Comparison of ENCODE assay signal across 9 cellular contexts in the genomic region with DNA sequence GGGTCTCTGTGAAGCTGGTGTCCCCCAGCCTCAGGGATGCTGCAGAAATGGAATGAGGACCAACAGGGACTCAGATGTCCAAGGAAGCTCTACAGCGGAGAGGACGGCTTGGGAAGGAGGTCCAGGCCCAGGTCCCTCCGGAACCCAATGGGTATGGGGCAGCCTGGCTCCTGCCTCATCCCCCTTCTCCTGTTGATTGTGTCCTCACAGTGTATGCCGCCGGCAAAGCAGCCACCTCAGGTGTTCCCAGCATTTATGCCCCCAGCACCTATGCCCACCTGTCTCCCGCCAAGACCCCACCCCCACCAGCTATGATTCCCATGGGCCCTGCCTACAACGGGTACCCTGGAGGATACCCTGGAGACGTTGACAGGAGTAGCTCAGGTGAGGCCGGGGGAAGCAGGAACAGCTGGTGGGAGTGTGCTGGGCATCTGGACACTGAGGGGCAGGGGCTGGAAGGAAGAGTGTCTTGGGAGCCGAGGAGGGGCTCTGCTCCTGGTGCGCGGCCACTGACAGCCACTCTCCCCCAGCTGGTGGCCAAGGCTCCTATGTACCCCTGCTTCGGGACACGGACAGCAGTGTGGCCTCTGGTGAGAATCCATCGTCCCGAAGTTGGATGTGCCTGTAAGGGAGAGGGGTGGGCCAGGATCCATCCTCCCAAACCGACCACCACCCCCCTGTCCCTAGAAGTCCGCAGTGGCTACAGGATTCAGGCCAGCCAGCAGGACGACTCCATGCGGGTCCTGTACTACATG. TPM values are rescaled to one million over a fixed set of nuclear protein-coding genes. Genes with fewer than 3 reads are reported as not detected.
DNase-seq lines count a peak whose midpoint lies in the region; ATAC-seq and TF ChIP-seq lines count a peak whose summit lies in the region.
"Had no signal": no experiment of that assay in that cellular context is flagged by ENCODE, and none has a peak within 500 bp of the region (broad histone marks: within the 10 kb centered on the region; RNA-seq: fewer than 3 reads in every experiment).

No MANE protein-coding gene starts in this region.

- no peaks in the 10 kb centered on the region for H4K20me1 ChIP-seq in mammary epithelial cell (ENCODE audit: insufficient read depth, low read length)

- peaks cover 37% of the 10 kb centered on the region for H3K4me1 ChIP-seq in mammary epithelial cell (ENCODE audit: insufficient read depth, low read length)
- H3K4me1 ChIP-seq in mesodermal cell (ENCODE audit: control insufficient read depth, insufficient read depth, low read length, poor library complexity, severe bottlenecking): peaks cover 5% of the 10 kb centered on the region

- intact Hi-C loops in Right ventricle myocardium inferior (cut with DNase I): loop anchor here (5.0 to 10.0 kb wide), 4 partner anchors 54 to 222 kb away; a partner anchor contains a TSS
- intact Hi-C loops in Right ventricle myocardium superior (cut with DNase I): loop anchor here (5.0 kb wide), 1 partner anchor 109 kb away; no protein-coding TSS in a partner anchor
- intact Hi-C loops in mammary epithelial cell (cut with micrococcal nuclease): loop anchor here (5.0 kb wide), 1 partner anchor 124 kb away; a partner anchor contains a TSS

- CTCF ChIA-PET in mammary epithelial cell (lab: Charles Lee; ENCODE audit: low non-redundant PET): no interaction called here

- BruUV-seq in mammary epithelial cell (replicated peaks; lab: Mats Ljungman, UMichigan): no TSS peak

- H3K9ac ChIP-seq in mammary epithelial cell (ENCODE audit: insufficient read depth, low read length): no peak overlapping the region

- H3K36me3 ChIP-seq in mammary epithelial cell (ENCODE audit: insufficient read depth, low read length) (peaks cover 7% of the 10 kb centered on the region), mesodermal cell (ENCODE audit: control insufficient read depth, insufficient read depth, low read length) (peaks cover 31% of the 10 kb centered on the region)

- dilution Hi-C loops in mammary epithelial cell (cut with HindIII; ENCODE audit: low sequenced_read_pairs): no loop called here

- no peak for ATAC-seq in Right ventricle myocardium inferior
- no peak for ATAC-seq in Right ventricle myocardium superior (ENCODE audit: poor library complexity)
- ATAC-seq in GM19452 (IDR thresholded peaks at IDR 0.05; ENCODE audit: unreplicated experiment): no peak

- 42% methylated on average over 7 of the region's 20 CpGs for WGBS in mammary epithelial cell (ENCODE audit: low coverage, missing lambda C conversion rate)
- WGBS in mesodermal cell (ENCODE audit: insufficient coverage in 2 of 2), 2 experiments: 95 to 98% methylated on average over 12 to 13 of the region's 20 CpGs

- H3K9me3 ChIP-seq in mammary epithelial cell (replicated peaks; ENCODE audit: insufficient read depth, low read length) (no peaks in the 10 kb centered on the region), mesodermal cell (ENCODE audit: control insufficient read depth, low read length) (no peaks in the 10 kb centered on the region)

- in situ Hi-C loops in mammary epithelial cell (cut with MboI; ENCODE audit: low sequenced_read_pairs in 2 of 2): no loop called here

- DNase-seq in Right ventricle myocardium inferior (ENCODE audit: missing footprints) (peak; percentile 27), Right ventricle myocardium superior (no peak), mammary epithelial cell (no peak), NCI-H1105 treated with DMSO at 0.1 percent for 48 hours (lab: John Stamatoyannopoulos, UW) (no peak), hypothalamus (lab: John Stamatoyannopoulos, UW) (no peak), A172 (ENCODE audit: low spot score) (no peak)

- H3K27ac ChIP-seq in mammary epithelial cell (ENCODE audit: insufficient read depth, low read depth, low read length) (no peak overlapping the region), mesodermal cell (ENCODE audit: low read depth, low read length, severe bottlenecking) (no peak overlapping the region)

- H3K4me3 ChIP-seq in mammary epithelial cell (replicated peaks in 1 of 3; ENCODE audit: insufficient read depth in 1 of 3, low read depth in 2 of 3, low read length in 3 of 3) (peak overlapping the region; percentile 66 to 85 (median 78)), mesodermal cell (ENCODE audit: extremely low read depth, insufficient read depth, low read length, poor library complexity, severe bottlenecking) (peak overlapping the region; percentile 77)

- no peak overlapping the region for H2AFZ ChIP-seq in mammary epithelial cell (ENCODE audit: low read depth, low read length)

- no peak for TF ChIP-seq CTCF in mammary epithelial cell (conservative IDR thresholded peaks at IDR 0.05 in 1 of 2, IDR thresholded peaks at IDR 0.05 in 1 of 2; ENCODE audit: extremely low read depth in 1 of 2, insufficient read depth in 1 of 2, low read depth in 1 of 2, low read length in 2 of 2)

- peaks cover 31% of the 10 kb centered on the region for H3K79me2 ChIP-seq in mammary epithelial cell (ENCODE audit: insufficient read depth, low read length)

- H3K27me3 ChIP-seq in mammary epithelial cell (ENCODE audit: insufficient read depth, low read length): no peaks in the 10 kb centered on the region

- H3K4me2 ChIP-seq in mammary epithelial cell (ENCODE audit: insufficient read depth, low read depth, low read length): peak overlapping the region; percentile 99

RNA-seq across cellular contexts. Expression of a gene that starts 2.4 kb away (rescaled TPM):
- total RNA-seq in Right ventricle myocardium inferior: 151 TPM
- 141 TPM for total RNA-seq in Right ventricle myocardium superior
- 10 to 100 TPM; 65.7 to 82.1 TPM for total RNA-seq in mammary epithelial cell
- 73.9 TPM for polyA plus RNA-seq in mammary epithelial cell
- polyA minus RNA-seq in mammary epithelial cell: 54.0 TPM
- polyA plus RNA-seq in mesodermal cell (2013, experiment 1 of 2): 108 TPM
- 98.7 TPM for polyA plus RNA-seq in mesodermal cell (2013, experiment 2 of 2)
- total RNA-seq in A172 (2014; rRNA removed; shearing (Covaris generic)): 53.5 and 54.2 TPM in 2 replicates

RNA-seq across cellular contexts. Expression of a gene that starts 16.0 kb away (rescaled TPM):
- total RNA-seq in Right ventricle myocardium inferior (not detected), Right ventricle myocardium superior (not detected), mammary epithelial cell (under 1 TPM in 1 of 2 donors, not detected in 1; 0.54 TPM)
- not detected for polyA plus RNA-seq in mammary epithelial cell
- not detected for polyA minus RNA-seq in mammary epithelial cell
- polyA plus RNA-seq in mesodermal cell (2013, experiment 1 of 2): not detected
- polyA plus RNA-seq in mesodermal cell (2013, experiment 2 of 2): not detected
- not detected in 2 replicates for total RNA-seq in A172 (2014; rRNA removed; shearing (Covaris generic))
- total RNA-seq: subcutaneous adipose tissue had no signal

RNA-seq across cellular contexts. Expression of a gene that starts 17.5 kb away (rescaled TPM):
- total RNA-seq in Right ventricle myocardium inferior (6.8 TPM), Right ventricle myocardium superior (4.5 TPM), mammary epithelial cell (100 to 1,000 TPM in 1 of 2 donors, 10 to 100 TPM in 1; 91.5 to 166 TPM)
- polyA plus RNA-seq in mammary epithelial cell: 133 TPM
- polyA minus RNA-seq in mammary epithelial cell: 97.9 TPM
- 13.5 TPM for polyA plus RNA-seq in mesodermal cell (2013, experiment 1 of 2)
- 10.9 TPM for polyA plus RNA-seq in mesodermal cell (2013, experiment 2 of 2)
- total RNA-seq in A172 (2014; rRNA removed; shearing (Covaris generic)): 0.69 and 1.1 TPM in 2 replicates

RNA-seq across cellular contexts. Expression of a gene that starts 25.6 kb away (rescaled TPM):
- not detected for total RNA-seq in Right ventricle myocardium inferior
- not detected for total RNA-seq in Right ventricle myocardium superior
- total RNA-seq in mammary epithelial cell: not detected
- not detected for polyA plus RNA-seq in mammary epithelial cell
- polyA minus RNA-seq in mammary epithelial cell: not detected
- polyA plus RNA-seq in mesodermal cell (2013, experiment 1 of 2): not detected
- polyA plus RNA-seq in mesodermal cell (2013, experiment 2 of 2): not detected
- not detected in 2 replicates for total RNA-seq in A172 (2014; rRNA removed; shearing (Covaris generic))
- total RNA-seq: subcutaneous adipose tissue had no signal

RNA-seq across cellular contexts. Expression of a gene that starts 37.8 kb away (rescaled TPM):
- total RNA-seq in Right ventricle myocardium inferior: not detected
- not detected for total RNA-seq in Right ventricle myocardium superior
- not detected for total RNA-seq in mammary epithelial cell
- not detected for polyA plus RNA-seq in mammary epithelial cell
- not detected for polyA minus RNA-seq in mammary epithelial cell
- not detected for polyA plus RNA-seq in mesodermal cell (2013, experiment 1 of 2)
- polyA plus RNA-seq in mesodermal cell (2013, experiment 2 of 2): not detected
- total RNA-seq in A172 (2014; rRNA removed; shearing (Covaris generic)): not detected in 2 replicates
- total RNA-seq: subcutaneous adipose tissue had no signal

Comparison
In these comparisons a context has a peak if more than half of its experiments do, and no peak if none do; other contexts are left out.
1. RNA of a gene that starts 17.5 kb away (total RNA-seq): 91.5 to 166 TPM in mammary epithelial cell; 6.8 TPM in Right ventricle myocardium inferior (single experiment), 4.5 TPM in Right ventricle myocardium superior (single experiment) and 0.69 to 1.1 TPM in A172; every median in the first group is over 10 times any median in the second.